ENCODE assay signal across 13 cellular contexts in genomic region chr3:66047321-66048050, GRCh38. TPM values are rescaled to one million over a fixed set of nuclear protein-coding genes. Genes with fewer than 3 reads are reported as not detected.
DNase-seq lines count a peak whose midpoint lies in the region; ATAC-seq and TF ChIP-seq lines count a peak whose summit lies in the region.
"Had no signal": no experiment of that assay in that cellular context is flagged by ENCODE, and none has a peak within 500 bp of the region (broad histone marks: within the 10 kb centered on the region; RNA-seq: fewer than 3 reads in every experiment).

No MANE protein-coding gene starts in this region.

- no peaks in the 10 kb centered on the region for H3K27me3 ChIP-seq in brain microvascular endothelial cell (replicated peaks)
- no peaks in the 10 kb centered on the region for H3K27me3 ChIP-seq in left lung
- H3K27me3 ChIP-seq in upper lobe of right lung = no peaks in the 10 kb centered on the region

- TF ChIP-seq CTCF in brain microvascular endothelial cell (IDR thresholded peaks at IDR 0.05; ENCODE audit: low read depth, low read length, missing control alignments) (peak; percentile 7), left lung (IDR thresholded peaks at IDR 0.05) (no peak), upper lobe of right lung (IDR thresholded peaks at IDR 0.05) (no peak)

- H3K9me3 ChIP-seq in left lung = no peaks in the 10 kb centered on the region
- no peaks in the 10 kb centered on the region for H3K9me3 ChIP-seq in upper lobe of right lung

- DNase-seq in NCI-H82 (lab: John Stamatoyannopoulos, UW) (peak; percentile 3), NCI-H82 treated with DMSO at 0.1 percent for 48 hours (lab: John Stamatoyannopoulos, UW; ENCODE audit: unreplicated experiment) (no peak), brain microvascular endothelial cell (peak; percentile 69), left lung (no peak), upper lobe of right lung (no peak), NCI-H128 (lab: John Stamatoyannopoulos, UW; ENCODE audit: unreplicated experiment) (no peak)
- no peak for DNase-seq in stimulated activated CD4-positive, alpha-beta T cell treated with anti-CD3 and anti-CD28 coated beads, Interleukin-2, amount 100 ng/mL, for 48 hours
- DNase-seq: activated naive CD8-positive, alpha-beta T cell treated with anti-CD3 and anti-CD28 coated beads, Interleukin-2, amount 50 U/mL, for 24 hours; foreskin melanocyte; GF-D8; H7; NCI-H748 treated with DMSO at 0.1 percent for 48 hours had no signal

- in situ Hi-C loops in brain microvascular endothelial cell (cut with HindIII; ENCODE audit: low pct_ligation_motif_present, low sequenced_read_pairs) = no loop called here

- H3K4me3 ChIP-seq in brain microvascular endothelial cell (ENCODE audit: low read depth, low read length) (no peak overlapping the region), left lung (no peak overlapping the region), upper lobe of right lung (no peak overlapping the region)

- ATAC-seq in left lung (peak; percentile 35), upper lobe of right lung (peak; percentile 37), GM18861 (IDR thresholded peaks at IDR 0.05; ENCODE audit: unreplicated experiment) (no peak)
- ATAC-seq: activated naive CD8-positive, alpha-beta T cell treated with anti-CD3 and anti-CD28 coated beads, Interleukin-2, amount 50 U/mL, for 24 hours had no signal

- H3K4me1 ChIP-seq in left lung (no peaks in the 10 kb centered on the region), upper lobe of right lung (peaks cover 6% of the 10 kb centered on the region)

- H3K36me3 ChIP-seq in brain microvascular endothelial cell (replicated peaks) (no peaks in the 10 kb centered on the region), left lung (no peaks in the 10 kb centered on the region), upper lobe of right lung (no peaks in the 10 kb centered on the region)

- intact Hi-C loops in left lung (cut with DNase I) = no loop called here
- intact Hi-C loops in upper lobe of right lung (cut with DNase I) = loop anchor here (10.0 kb wide), 1 partner anchor 57 kb away; no protein-coding TSS in a partner anchor

- H3K27ac ChIP-seq in brain microvascular endothelial cell (peak overlapping the region; percentile 19), left lung (no peak overlapping the region), upper lobe of right lung (no peak overlapping the region)

RNA-seq across cellular contexts. Expression of gene MAGI1, which starts 8.8 kb away (rescaled TPM):
- total RNA-seq in left lung (10 to 100 TPM; 27.4 to 31.6 TPM), upper lobe of right lung (45.8 TPM)

Comparison
In these comparisons a context has a peak if more than half of its experiments do, and no peak if none do; other contexts are left out.
1. DNase-seq: peak in NCI-H82 (single experiment) and brain microvascular endothelial cell (single experiment); none in NCI-H82 treated with DMSO at 0.1 percent for 48 hours (single experiment), left lung (0 of 2), upper lobe of right lung (single experiment), NCI-H128 (single experiment) and stimulated activated CD4-positive, alpha-beta T cell treated with anti-CD3 and anti-CD28 coated beads, Interleukin-2, amount 100 ng/mL, for 48 hours (0 of 2).